ENCODE assay signal across 9 cellular contexts in the genomic region with DNA sequence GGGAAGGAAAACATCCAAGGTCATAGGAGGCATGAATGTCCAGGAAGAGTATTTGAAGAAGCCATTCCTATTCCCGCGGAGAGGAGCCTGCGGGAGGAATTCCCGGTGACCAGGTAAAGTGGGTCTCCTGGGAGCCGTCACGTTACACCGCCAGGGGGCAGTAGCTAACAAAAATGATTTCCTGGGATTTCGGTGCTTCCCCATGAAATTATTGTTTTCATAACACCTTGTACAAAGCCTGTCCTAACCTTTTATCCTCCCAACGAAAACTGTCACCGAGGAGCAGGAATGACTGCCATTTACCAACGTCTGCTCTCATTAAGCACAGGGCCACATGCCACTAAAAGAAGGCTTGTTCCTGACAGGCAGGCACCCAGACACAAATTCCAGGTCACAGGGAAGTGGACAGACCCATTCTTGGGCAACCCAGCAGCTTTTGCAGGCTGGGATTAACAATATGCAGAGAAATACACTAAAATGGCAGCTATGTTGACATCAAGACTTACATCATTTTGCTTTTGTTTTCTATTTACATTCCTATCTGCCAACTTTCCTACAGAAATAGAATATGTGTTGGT. TPM values are rescaled to one million over a fixed set of nuclear protein-coding genes. Genes with fewer than 3 reads are reported as not detected.
A peak's percentile ranks its signal among the peaks of the same experiment; 100 is the strongest.
DNase-seq lines count a peak whose midpoint lies in the region; ATAC-seq, FAIRE-seq and TF ChIP-seq lines count a peak whose summit lies in the region.
"Had no signal": no experiment of that assay in that cellular context is flagged by ENCODE, and none has a peak within 500 bp of the region (broad histone marks: within the 10 kb centered on the region; RNA-seq: fewer than 3 reads in every experiment).

No MANE protein-coding gene starts in this region.

- in situ Hi-C loops in HepG2 (cut with HindIII; ENCODE audit: extremely low pct_ligation_motif_present, low pct_unique_long_range_greater_than_20kb) = no loop called here

- ATAC-seq in HepG2 = peak; percentile 85
- no peak for ATAC-seq in GM18907 (IDR thresholded peaks at IDR 0.05; ENCODE audit: unreplicated experiment)
- no peak for ATAC-seq in HG02798 (IDR thresholded peaks at IDR 0.05; ENCODE audit: poor library complexity, unreplicated experiment)
- no peak for ATAC-seq in activated T-cell treated with anti-CD3 and anti-CD28 coated beads, Interleukin-2, amount 50 U/mL, for 4 hours
- ATAC-seq: stimulated activated effector memory CD8-positive, alpha-beta T cell treated with anti-CD3 and anti-CD28 coated beads, Interleukin-12 subunit alpha, Interleukin-12 subunit beta, amount 100 ng/mL, for 72 hours had no signal

- H3K27ac ChIP-seq in HepG2 (ENCODE audit: extremely low read length, insufficient read depth, low read length) = no peak overlapping the region

- no peak overlapping the region for H2AFZ ChIP-seq in HepG2 (ENCODE audit: low read length)

- intact Hi-C loops in HepG2 (cut with micrococcal nuclease; ENCODE audit: unreplicated experiment) = loop anchor here (1.0 to 10.0 kb wide), 3 partner anchors 43 to 360 kb away; a partner anchor contains a TSS

- no peaks in the 10 kb centered on the region for H3K27me3 ChIP-seq in HepG2 (ENCODE audit: control insufficient read depth in 1 of 2, insufficient read depth in 2 of 2, low read length in 2 of 2)

- H3K4me1 Mint-ChIP-seq in activated T-cell treated with anti-CD3 and anti-CD28 coated beads, Interleukin-2, amount 50 U/mL, for 4 hours (ENCODE audit: low read depth) = peaks cover 12% of the 10 kb centered on the region

- POLR2A ChIA-PET in HepG2 (lab: Yijun Ruan, JAX) = no interaction called here

- TF ChIP-seq POLR2A in HepG2 (IDR thresholded peaks at IDR 0.05; ENCODE audit: insufficient read depth in 1 of 2, low read depth in 2 of 2, low read length in 2 of 2) = no peak

- H3K9me3 ChIP-seq in HepG2 (ENCODE audit: low read length) = no peaks in the 10 kb centered on the region

- H3K36me3 ChIP-seq in HepG2 (replicated peaks in 1 of 2; ENCODE audit: control insufficient read depth in 1 of 2, insufficient read depth in 2 of 2, low read length in 2 of 2) = peaks cover 20 to 56% of the 10 kb centered on the region in 2 experiments

- TF ChIP-seq RAD21 in HepG2 (CRISPR knock-in tag; IDR thresholded peaks at IDR 0.05) = 0 out of 2 replicates have a peak, but pooled peaks have one; percentile 37

- no peaks in the 10 kb centered on the region for H3K4me1 ChIP-seq in HepG2 (ENCODE audit: insufficient read depth, low read length)

- H3K9ac ChIP-seq in HepG2 (ENCODE audit: insufficient read depth, low read depth, low read length) = no peak overlapping the region

- BruUV-seq in HepG2 (replicated peaks; lab: Mats Ljungman, UMichigan) = no TSS peak

- CTCF ChIA-PET in HepG2 (lab: Yijun Ruan, JAX; ENCODE audit: low intra/inter-chr PET ratio, low total read pairs) = interaction anchor here (1.3 to 1.5 kb wide), 2 partner anchors 42 to 128 kb away, joined by 3 to 23 read pairs; no protein-coding TSS in a partner anchor

- H3K4me3 Mint-ChIP-seq in activated T-cell treated with anti-CD3 and anti-CD28 coated beads, Interleukin-2, amount 50 U/mL, for 4 hours = no peak overlapping the region
- H3K4me3 Mint-ChIP-seq: stimulated activated effector memory CD8-positive, alpha-beta T cell treated with anti-CD3 and anti-CD28 coated beads, Interleukin-12 subunit alpha, Interleukin-12 subunit beta, amount 100 ng/mL, for 72 hours had no signal

- H3K27me3 Mint-ChIP-seq in activated T-cell treated with anti-CD3 and anti-CD28 coated beads, Interleukin-2, amount 50 U/mL, for 4 hours (ENCODE audit: low read depth) = no peaks in the 10 kb centered on the region

- H3K4me2 ChIP-seq in HepG2 (ENCODE audit: low read depth, low read length) = no peak overlapping the region

- H3K36me3 Mint-ChIP-seq in activated T-cell treated with anti-CD3 and anti-CD28 coated beads, Interleukin-2, amount 50 U/mL, for 4 hours (ENCODE audit: insufficient read depth) = no peaks in the 10 kb centered on the region
- H3K36me3 Mint-ChIP-seq: stimulated activated effector memory CD8-positive, alpha-beta T cell treated with anti-CD3 and anti-CD28 coated beads, Interleukin-12 subunit alpha, Interleukin-12 subunit beta, amount 100 ng/mL, for 72 hours had no signal

- 58% methylated on average over 11 of the region's 11 CpGs for WGBS in HepG2 (ENCODE audit: low lambda C conversion rate)

- H4K20me1 ChIP-seq in HepG2 (ENCODE audit: insufficient read depth, low read length) = 0 out of 2 replicates have a peak, but pooled peaks cover 3% of the 10 kb centered on the region

- no peaks in the 10 kb centered on the region for H3K9me3 Mint-ChIP-seq in activated T-cell treated with anti-CD3 and anti-CD28 coated beads, Interleukin-2, amount 50 U/mL, for 4 hours
- H3K9me3 Mint-ChIP-seq: stimulated activated effector memory CD8-positive, alpha-beta T cell treated with anti-CD3 and anti-CD28 coated beads, Interleukin-12 subunit alpha, Interleukin-12 subunit beta, amount 100 ng/mL, for 72 hours had no signal

- H3K79me2 ChIP-seq in HepG2 (ENCODE audit: insufficient read depth, low read length) = no peaks in the 10 kb centered on the region

- DNase-seq in AG09319 (ENCODE audit: extremely low read depth, low read depth) (no peak), HuH-7.5 (ENCODE audit: low spot score) (peak; percentile 74), cardiac fibroblast (ENCODE audit: low read depth in 2 of 2) (peak; percentile 36 to 49), HepG2 (ENCODE audit: low spot score) (peak; percentile 19), NCI-H1092 (lab: John Stamatoyannopoulos, UW) (no peak)
- DNase-seq in activated T-cell treated with anti-CD3 and anti-CD28 coated beads, Interleukin-2, amount 50 U/mL, for 4 hours = no peak

- TF ChIP-seq EP300 in HepG2 (IDR thresholded peaks at IDR 0.05; ENCODE audit: low read depth in 2 of 2, low read length in 2 of 2) (no peak), HepG2 (CRISPR knock-in tag; IDR thresholded peaks at IDR 0.05; ENCODE audit: borderline replicate concordance) (no peak)

- TF ChIP-seq CTCF in AG09319 (IDR thresholded peaks at IDR 0.05; ENCODE audit: low read depth, low read length) = peak; percentile 70
- peak; percentile 66 for TF ChIP-seq CTCF in cardiac fibroblast (IDR thresholded peaks at IDR 0.05; ENCODE audit: low read depth, low read length)
- peak; percentile 74 for TF ChIP-seq CTCF in HepG2 (CRISPR knock-in tag; IDR thresholded peaks at IDR 0.05)

- no peak for FAIRE-seq in HepG2 (lab: Jason Lieb, UNC)

- H3K4me3 ChIP-seq in cardiac fibroblast (replicated peaks in 1 of 2; ENCODE audit: low read depth in 2 of 2, low read length in 2 of 2) = no peak overlapping the region
- H3K4me3 ChIP-seq in HepG2 (replicated peaks in 1 of 3; ENCODE audit: insufficient read depth in 1 of 3, low read depth in 2 of 3, low read length in 3 of 3) = no peak overlapping the region

TF ChIP-seq in HepG2, 621 proteins besides CTCF, POLR2A, EP300 and RAD21 (continues in another document):
- TF ChIP-seq, protein P1, sequence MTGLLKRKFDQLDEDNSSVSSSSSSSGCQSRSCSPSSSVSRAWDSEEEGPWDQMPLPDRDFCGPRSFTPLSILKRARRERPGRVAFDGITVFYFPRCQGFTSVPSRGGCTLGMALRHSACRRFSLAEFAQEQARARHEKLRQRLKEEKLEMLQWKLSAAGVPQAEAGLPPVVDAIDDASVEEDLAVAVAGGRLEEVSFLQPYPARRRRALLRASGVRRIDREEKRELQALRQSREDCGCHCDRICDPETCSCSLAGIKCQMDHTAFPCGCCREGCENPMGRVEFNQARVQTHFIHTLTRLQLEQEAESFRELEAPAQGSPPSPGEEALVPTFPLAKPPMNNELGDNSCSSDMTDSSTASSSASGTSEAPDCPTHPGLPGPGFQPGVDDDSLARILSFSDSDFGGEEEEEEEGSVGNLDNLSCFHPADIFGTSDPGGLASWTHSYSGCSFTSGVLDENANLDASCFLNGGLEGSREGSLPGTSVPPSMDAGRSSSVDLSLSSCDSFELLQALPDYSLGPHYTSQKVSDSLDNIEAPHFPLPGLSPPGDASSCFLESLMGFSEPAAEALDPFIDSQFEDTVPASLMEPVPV (CRISPR knock-in tag; IDR thresholded peaks at IDR 0.05) = no peak
- TF ChIP-seq TEAD2 (CRISPR knock-in tag; IDR thresholded peaks at IDR 0.05) = no peak

RNA-seq across cellular contexts. Expression of a gene that starts 41.2 kb away (rescaled TPM):
- 40.0 and 78.1 TPM in 2 replicates for total RNA-seq in HepG2 (2016; rRNA removed; fragmentation: Illumina TruSeq; extraction: Trizol)
- 3.8 and 5.8 TPM in 2 replicates for total RNA-seq in HepG2 (2016; cell fraction: cytosol; rRNA removed; fragmentation: Illumina TruSeq; extraction: Trizol; ENCODE audit: low read depth)
- 40.5 and 78.7 TPM in 2 replicates for total RNA-seq in HepG2 (2016; cell fraction: insoluble cytoplasmic fraction; rRNA removed; fragmentation: Illumina TruSeq; extraction: Trizol)
- total RNA-seq in HepG2 (2016; cell fraction: membrane; rRNA removed; fragmentation: Illumina TruSeq; extraction: Trizol) = 8.0 and 8.5 TPM in 2 replicates
- total RNA-seq in HepG2 (2016; cell fraction: nucleus; rRNA removed; fragmentation: Illumina TruSeq; extraction: Trizol) = 52.9 and 63.4 TPM in 2 replicates
- 83.8 and 113 TPM in 2 replicates for polyA plus RNA-seq in HepG2 (2011; rRNA removed)
- polyA plus RNA-seq in HepG2 (2011; cell fraction: cytosol; rRNA removed) = 73.7 and 84.1 TPM in 2 replicates
- polyA plus RNA-seq in HepG2 (2011; cell fraction: nucleus; rRNA removed) = 20.1 and 27.7 TPM in 2 replicates
- polyA plus RNA-seq in HepG2 (2012) = 48.9 and 56.9 TPM in 2 replicates
- 4.8 and 5.2 TPM in 2 replicates for polyA plus RNA-seq in HepG2 (2016; cell fraction: cytosol; fragmentation: Illumina TruSeq; extraction: Trizol; ENCODE audit: low read depth)
- 36.0 and 42.5 TPM in 2 replicates for polyA plus RNA-seq in HepG2 (2016; cell fraction: insoluble cytoplasmic fraction; fragmentation: Illumina TruSeq; extraction: Trizol; ENCODE audit: low read depth)
- polyA plus RNA-seq in HepG2 (2016; cell fraction: membrane; fragmentation: Illumina TruSeq; extraction: Trizol; ENCODE audit: low read depth) = 5.3 and 5.5 TPM in 2 replicates
- 85.9 and 86.3 TPM in 2 replicates for polyA plus RNA-seq in HepG2 (2016; cell fraction: nucleus; fragmentation: Illumina TruSeq; extraction: Trizol; ENCODE audit: insufficient read depth, low read depth)
- polyA minus RNA-seq in HepG2 (2011; rRNA and poly(A)+ RNA removed; ENCODE audit: low replicate concordance) = 18.9 and 34.3 TPM in 2 replicates
- 21.2 and 31.1 TPM in 2 replicates for polyA minus RNA-seq in HepG2 (2011; cell fraction: cytosol; rRNA and poly(A)+ RNA removed)
- 11.2 and 15.9 TPM in 2 replicates for polyA minus RNA-seq in HepG2 (2011; cell fraction: nucleus; rRNA and poly(A)+ RNA removed)
- 10 to 100 TPM; 10.9 to 14.4 (median 13.2) TPM for total RNA-seq in activated T-cell treated with anti-CD3 and anti-CD28 coated beads, Interleukin-2, amount 50 U/mL, for 4 hours

Comparison
In these comparisons a context has a peak if more than half of its experiments do, and no peak if none do; other contexts are left out.
1. DNase-seq: peak in HuH-7.5 (single experiment), cardiac fibroblast (2 of 2) and HepG2 (single experiment); none in AG09319 (single experiment), NCI-H1092 (single experiment) and activated T-cell treated with anti-CD3 and anti-CD28 coated beads, Interleukin-2, amount 50 U/mL, for 4 hours (single experiment).
2. Peak in every context shown above with its lines, with median percentiles within 50 percentile points of each other: CTCF ChIP-seq.